Comparison of ENCODE assay signal across 8 cellular contexts in genomic region chr10:72308320-72308987, GRCh38. TPM values are rescaled to one million over a fixed set of nuclear protein-coding genes. Genes with fewer than 3 reads are reported as not detected.
DNase-seq lines count a peak whose midpoint lies in the region; ATAC-seq and TF ChIP-seq lines count a peak whose summit lies in the region.

No MANE protein-coding gene starts in this region.

- peak; percentile 76 for DNase-seq in activated CD4-positive, alpha-beta T cell treated with anti-CD3 and anti-CD28 coated beads, Interleukin-2, amount 10 ng/mL, durations not matched to agents 24 days and 14 days
- no peak for DNase-seq in activated CD4-positive, alpha-beta T cell treated with anti-CD3 and anti-CD28 coated beads for 4 hours
- DNase-seq in ovary (peak; percentile 81 to 93 (median 87)), DMS79 (lab: John Stamatoyannopoulos, UW) (no peak), glutamatergic neuron (no peak)

- no peaks in the 10 kb centered on the region for H3K36me3 Mint-ChIP-seq in activated CD4-positive, alpha-beta T cell treated with anti-CD3 and anti-CD28 coated beads, Interleukin-2, amount 10 ng/mL, durations not matched to agents 24 days and 14 days (ENCODE audit: low read depth)
- no peaks in the 10 kb centered on the region for H3K36me3 Mint-ChIP-seq in glutamatergic neuron (ENCODE audit: unreplicated experiment)

- no peaks in the 10 kb centered on the region for H3K27me3 Mint-ChIP-seq in activated CD4-positive, alpha-beta T cell treated with anti-CD3 and anti-CD28 coated beads, Interleukin-2, amount 10 ng/mL, durations not matched to agents 24 days and 14 days
- peaks cover 5% of the 10 kb centered on the region for H3K27me3 Mint-ChIP-seq in glutamatergic neuron (ENCODE audit: unreplicated experiment)

- H3K27ac ChIP-seq in ovary, result peak overlapping the region; percentile 77 to 81

- intact Hi-C loops in activated CD4-positive, alpha-beta T cell treated with anti-CD3 and anti-CD28 coated beads, Interleukin-2, amount 10 ng/mL, durations not matched to agents 24 days and 14 days (cut with micrococcal nuclease), result no loop called here
- intact Hi-C loops in ovary (cut with DNase I), result no loop called here

- no peak for TF ChIP-seq EP300 in ovary (IDR thresholded peaks at IDR 0.05)

- ATAC-seq in SK-N-SH treated with all-trans-retinoic acid at 6 μM for 48 hours (peak; percentile 77), esophagus mucosa (peak; percentile 64), HG03175 (IDR thresholded peaks at IDR 0.05; ENCODE audit: unreplicated experiment) (no peak)

- no peak for TF ChIP-seq POLR2A in ovary (IDR thresholded peaks at IDR 0.05)

- H3K9me3 ChIP-seq in ovary, result no peaks in the 10 kb centered on the region

- no peaks in the 10 kb centered on the region for H3K9me3 Mint-ChIP-seq in activated CD4-positive, alpha-beta T cell treated with anti-CD3 and anti-CD28 coated beads, Interleukin-2, amount 10 ng/mL, durations not matched to agents 24 days and 14 days
- peaks cover 5% of the 10 kb centered on the region for H3K9me3 Mint-ChIP-seq in glutamatergic neuron (ENCODE audit: unreplicated experiment)

- peaks cover 55% of the 10 kb centered on the region for H3K4me1 Mint-ChIP-seq in activated CD4-positive, alpha-beta T cell treated with anti-CD3 and anti-CD28 coated beads, Interleukin-2, amount 10 ng/mL, durations not matched to agents 24 days and 14 days
- H3K4me1 Mint-ChIP-seq in glutamatergic neuron (ENCODE audit: low read depth, unreplicated experiment), result peaks cover 19% of the 10 kb centered on the region

- H3K4me3 ChIP-seq in ovary, result no peak overlapping the region

- H3K4me3 Mint-ChIP-seq in activated CD4-positive, alpha-beta T cell treated with anti-CD3 and anti-CD28 coated beads, Interleukin-2, amount 10 ng/mL, durations not matched to agents 24 days and 14 days, result no peak overlapping the region
- H3K4me3 Mint-ChIP-seq in glutamatergic neuron (ENCODE audit: unreplicated experiment), result no peak overlapping the region

- no peaks in the 10 kb centered on the region for H3K27me3 ChIP-seq in ovary

- peak overlapping the region; percentile 87 for H3K27ac Mint-ChIP-seq in activated CD4-positive, alpha-beta T cell treated with anti-CD3 and anti-CD28 coated beads, Interleukin-2, amount 10 ng/mL, durations not matched to agents 24 days and 14 days
- no peak overlapping the region for H3K27ac Mint-ChIP-seq in glutamatergic neuron (ENCODE audit: unreplicated experiment)

- peaks cover 27% of the 10 kb centered on the region for H3K4me1 ChIP-seq in ovary (ENCODE audit: insufficient read depth)

- WGBS in ovary, 3 donors, result 33 to 41% (median 39%) methylated on average over 7 of the region's 7 CpGs

- TF ChIP-seq CTCF in ovary (IDR thresholded peaks at IDR 0.05) (no peak), glutamatergic neuron (IDR thresholded peaks at IDR 0.05; ENCODE audit: partially characterized antibody, unreplicated experiment) (no peak)

- H3K36me3 ChIP-seq in ovary, result no peaks in the 10 kb centered on the region

TF ChIP-seq in SK-N-SH treated with all-trans-retinoic acid at 6 μM for 48 hours, 23 proteins besides CTCF, POLR2A, EP300 and RAD21:
- TF ChIP-seq PPARA (CRISPR knock-in tag; IDR thresholded peaks at IDR 0.05; ENCODE audit: borderline replicate concordance) (no peak), ESRRG (CRISPR knock-in tag; IDR thresholded peaks at IDR 0.05) (no peak), ZNF565 (CRISPR knock-in tag; conservative IDR thresholded peaks at IDR 0.05; ENCODE audit: low read depth) (no peak), ZFP3 (CRISPR knock-in tag; IDR thresholded peaks at IDR 0.05) (no peak), POU6F1 (CRISPR knock-in tag; IDR thresholded peaks at IDR 0.05; ENCODE audit: borderline replicate concordance, low read depth) (no peak)

RNA-seq across cellular contexts. Expression of gene DDIT4, which starts 34.7 kb away (rescaled TPM):
- 260 and 271 TPM in 2 replicates for total RNA-seq in activated CD4-positive, alpha-beta T cell treated with anti-CD3 and anti-CD28 coated beads, Interleukin-2, amount 10 ng/mL, durations not matched to agents 24 days and 14 days
- total RNA-seq in esophagus mucosa (417 TPM), ovary (1,000 to 10,000 TPM in 2 of 7 donors, 100 to 1,000 TPM in 5; 229 to 1,952 (median 524) TPM), glutamatergic neuron (ENCODE audit: unreplicated experiment) (153 TPM)
- polyA plus RNA-seq in ovary, result 100 to 1,000 TPM in 1 of 2 donors, 10 to 100 TPM in 1; 46.6 to 529 TPM

RNA-seq across cellular contexts. Expression of gene DNAJB12, which starts 46.3 kb away (rescaled TPM):
- 32.5 and 35.1 TPM in 2 replicates for total RNA-seq in activated CD4-positive, alpha-beta T cell treated with anti-CD3 and anti-CD28 coated beads, Interleukin-2, amount 10 ng/mL, durations not matched to agents 24 days and 14 days
- total RNA-seq in esophagus mucosa (21.6 TPM), ovary (10 to 100 TPM; 27.6 to 46.4 (median 33.1) TPM), glutamatergic neuron (ENCODE audit: unreplicated experiment) (23.0 TPM)
- polyA plus RNA-seq in ovary, result 10 to 100 TPM; 27.5 to 32.0 TPM

Comparison
In these comparisons a context has a peak if more than half of its experiments do, and no peak if none do; other contexts are left out.
1. DNase-seq: peak in activated CD4-positive, alpha-beta T cell treated with anti-CD3 and anti-CD28 coated beads, Interleukin-2, amount 10 ng/mL, durations not matched to agents 24 days and 14 days (single experiment) and ovary (5 of 5); none in activated CD4-positive, alpha-beta T cell treated with anti-CD3 and anti-CD28 coated beads for 4 hours (0 of 2), DMS79 (single experiment) and glutamatergic neuron (single experiment).